In the genomic region with DNA sequence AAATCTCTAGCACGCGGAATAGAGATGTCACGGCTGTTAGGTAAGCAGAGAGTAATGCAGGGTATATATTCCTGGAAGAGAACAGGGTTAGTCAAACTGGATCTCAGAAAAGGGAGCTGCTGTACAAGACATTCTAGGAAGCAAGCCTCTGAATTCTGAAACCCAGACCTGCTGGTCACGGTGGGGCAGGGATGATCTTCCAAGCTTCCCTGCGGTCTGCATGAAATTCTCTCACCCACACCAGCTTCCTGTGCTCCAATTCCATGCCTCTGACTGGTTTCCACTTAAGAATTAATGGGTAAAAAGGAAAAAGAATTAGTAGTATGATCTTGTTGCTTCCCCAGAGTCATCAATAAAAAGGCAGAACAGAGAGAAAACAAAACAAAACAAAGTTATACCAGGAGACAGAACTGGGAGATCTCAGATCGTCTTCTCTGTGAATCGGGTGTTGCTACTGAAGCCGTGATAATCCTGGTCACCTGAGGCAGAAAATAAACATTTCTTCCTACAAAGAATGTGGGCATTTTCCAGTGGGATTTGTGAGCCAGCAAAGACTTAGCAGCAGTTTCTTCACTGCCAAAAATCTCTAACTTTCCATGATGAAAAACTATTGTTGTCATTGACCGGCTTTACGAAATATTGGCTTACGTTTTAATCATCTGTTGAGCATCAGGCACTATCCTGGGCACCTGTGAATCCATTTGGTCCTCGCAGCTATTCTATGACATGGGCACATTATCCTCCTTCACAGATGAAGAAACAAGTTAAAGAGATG, we compare ENCODE assay signal across 19 cellular contexts. TPM values are rescaled to one million over a fixed set of nuclear protein-coding genes. Genes with fewer than 3 reads are reported as not detected.
A peak's percentile ranks its signal among the peaks of the same experiment; 100 is the strongest.
DNase-seq lines count a peak whose midpoint lies in the region; ATAC-seq and TF ChIP-seq lines count a peak whose summit lies in the region.
"Had no signal": no experiment of that assay in that cellular context is flagged by ENCODE, and none has a peak within 500 bp of the region (broad histone marks: within the 10 kb centered on the region; RNA-seq: fewer than 3 reads in every experiment).

No MANE protein-coding gene starts in this region.

- H3K9me3 Mint-ChIP-seq in GM23338 (no peaks in the 10 kb centered on the region; the same call in 2 of the 3 replicates), WTC11 (peaks cover 7% of the 10 kb centered on the region; the same call in 1 of the 2 replicates)
- H3K9me3 Mint-ChIP-seq: effector memory CD8-positive, alpha-beta T cell had no signal

- no peak overlapping the region for H3K4me3 ChIP-seq in GM23338
- no peak overlapping the region for H3K4me3 ChIP-seq in adipocyte (ENCODE audit: low read length)
- no peak overlapping the region for H3K4me3 ChIP-seq in foreskin fibroblast (ENCODE audit: low read depth in 1 of 2, low read length in 2 of 2)
- H3K4me3 ChIP-seq: body of pancreas had no signal

- peaks cover 4% of the 10 kb centered on the region; the same call in 1 of the 2 replicates for H3F3A ChIP-seq in GM23338 (replicated peaks; ENCODE audit: low read depth)

- H3K27me3 Mint-ChIP-seq in GM23338 (ENCODE audit: insufficient read depth, low read depth, poor library complexity) (peaks cover 6% of the 10 kb centered on the region), WTC11 (ENCODE audit: low read depth) (peaks cover 6% of the 10 kb centered on the region)

- no peak overlapping the region; the same call in 1 of the 2 replicates for H3K27ac Mint-ChIP-seq in GM23338
- no peak overlapping the region for H3K27ac Mint-ChIP-seq in WTC11
- H3K27ac Mint-ChIP-seq: activated T-helper 1 cell treated with anti-CD3 and anti-CD28 coated beads, Interleukin-12 subunit alpha, Interleukin-12 subunit beta, Interleukin-2, Interleukin-4 antibody, amounts not matched to agents 30 ng/mL and 10 ng/mL and 1 ng/mL, durations not matched to agents 14 hours and 24 hours and 36 hours; effector memory CD8-positive, alpha-beta T cell; IgD-negative memory B cell had no signal

- H3K36me3 ChIP-seq in GM23338 (ENCODE audit: insufficient read depth), result no peaks in the 10 kb centered on the region
- H3K36me3 ChIP-seq in adipocyte (ENCODE audit: control insufficient read depth, insufficient read depth, low read length, severe bottlenecking), result no peaks in the 10 kb centered on the region
- H3K36me3 ChIP-seq: vagina had no signal

- H3K79me2 ChIP-seq in GM23338 (replicated peaks; ENCODE audit: insufficient read depth), result no peaks in the 10 kb centered on the region

- H3K4me1 ChIP-seq in GM23338 (ENCODE audit: insufficient read depth) (no peaks in the 10 kb centered on the region), adipocyte (ENCODE audit: control insufficient read depth, insufficient read depth, low read length) (peaks cover 18% of the 10 kb centered on the region)

- H3K4me1 Mint-ChIP-seq in GM23338, result peaks cover 20% of the 10 kb centered on the region
- peaks cover 26% of the 10 kb centered on the region for H3K4me1 Mint-ChIP-seq in WTC11

- H3K27me3 ChIP-seq in GM23338 (ENCODE audit: insufficient read depth) (peaks cover 9% of the 10 kb centered on the region), adipocyte (replicated peaks; ENCODE audit: control insufficient read depth, insufficient read depth, low read length) (no peaks in the 10 kb centered on the region)
- H3K27me3 ChIP-seq: body of pancreas, vagina had no signal

- no peak overlapping the region for H3K9ac ChIP-seq in adipocyte (ENCODE audit: low read length)

- ATAC-seq in GM23338, result no peak
- no peak for ATAC-seq in WTC11
- ATAC-seq: body of pancreas; effector memory CD8-positive, alpha-beta T cell had no signal

- H3K36me3 Mint-ChIP-seq in GM23338 (ENCODE audit: low read depth), result no peaks in the 10 kb centered on the region; the same call in 2 of the 3 replicates
- H3K36me3 Mint-ChIP-seq in WTC11, result no peaks in the 10 kb centered on the region

- TF ChIP-seq CTCF in GM23338 (conservative IDR thresholded peaks at IDR 0.05; ENCODE audit: low read depth in 2 of 2), result no peak
- TF ChIP-seq CTCF in foreskin fibroblast (IDR thresholded peaks at IDR 0.05; ENCODE audit: low read depth, low read length), result no peak
- no peak for TF ChIP-seq CTCF in WTC11 (IDR thresholded peaks at IDR 0.05)

- H4K20me1 ChIP-seq in GM23338 (replicated peaks; ENCODE audit: insufficient read depth), result no peaks in the 10 kb centered on the region

- H3K9me2 ChIP-seq in GM23338 (ENCODE audit: insufficient read depth), result no peaks in the 10 kb centered on the region

- peak overlapping the region; percentile 74; the same call in 1 of the 2 replicates for H2AFZ ChIP-seq in GM23338

- CTCF ChIA-PET in WTC11 (lab: Charles Lee), result no interaction called here

- no peaks in the 10 kb centered on the region for H3K9me3 ChIP-seq in adipocyte (ENCODE audit: control insufficient read depth, low read length)
- H3K9me3 ChIP-seq: body of pancreas, vagina had no signal

- no peak overlapping the region for H3K27ac ChIP-seq in GM23338 (ENCODE audit: low read depth)
- H3K27ac ChIP-seq: body of pancreas, vagina had no signal

- POLR2A ChIA-PET in WTC11 (lab: Charles Lee), result no interaction called here

- H3K4me3 Mint-ChIP-seq in GM23338 (no peak overlapping the region), WTC11 (no peak overlapping the region)
- H3K4me3 Mint-ChIP-seq: activated T-helper 1 cell treated with anti-CD3 and anti-CD28 coated beads, Interleukin-12 subunit alpha, Interleukin-12 subunit beta, Interleukin-2, Interleukin-4 antibody, amounts not matched to agents 30 ng/mL and 10 ng/mL and 1 ng/mL, durations not matched to agents 14 hours and 24 hours and 36 hours; effector memory CD8-positive, alpha-beta T cell; IgD-negative memory B cell had no signal

- no peak for DNase-seq in GM23338 (ENCODE audit: low spot score)
- DNase-seq in adipocyte (ENCODE audit: low read depth), result peak; percentile 54
- DNase-seq in foreskin fibroblast, result peak; percentile 37 to 70
- peak; percentile 41 for DNase-seq in smooth muscle cell of the brain vasculature (ENCODE audit: low read depth, low spot score)
- no peak for DNase-seq in superior temporal gyrus (ENCODE audit: extremely low spot score)
- DNase-seq in WTC11 (ENCODE audit: low spot score), result no peak
- DNase-seq in RKO (ENCODE audit: low spot score), result no peak
- DNase-seq in NK-92 (lab: John Stamatoyannopoulos, UW; ENCODE audit: unreplicated experiment), result no peak
- DNase-seq: body of pancreas; effector memory CD8-positive, alpha-beta T cell; glutamatergic neuron; GOT3; left cardiac atrium; NCI-H524 treated with DMSO at 0.1 percent for 48 hours; retina; stimulated activated CD4-positive, alpha-beta T cell treated with anti-CD3 and anti-CD28 coated beads, Interleukin-4, amount 100 ng/mL, for 24 hours had no signal

- no peak overlapping the region for H3K4me2 ChIP-seq in GM23338

TF ChIP-seq in GM23338, 12 proteins besides CTCF, POLR2A, EP300 and RAD21 (continues in another document):
- TF ChIP-seq EZH2phosphoT487 (IDR thresholded peaks at IDR 0.05; ENCODE audit: unreplicated experiment), result no peak

TF ChIP-seq in WTC11, 78 proteins besides CTCF, POLR2A, EP300 and RAD21:
- TF ChIP-seq FOXJ3 (CRISPR knock-in tag; IDR thresholded peaks at IDR 0.05; ENCODE audit: borderline replicate concordance) (no peak), ZNF671 (CRISPR knock-in tag; IDR thresholded peaks at IDR 0.05) (no peak), SMAD4 (CRISPR knock-in tag; IDR thresholded peaks at IDR 0.05) (no peak), TEAD4 (CRISPR knock-in tag; IDR thresholded peaks at IDR 0.05) (no peak), KAT7 (CRISPR knock-in tag; IDR thresholded peaks at IDR 0.05; ENCODE audit: borderline replicate concordance) (no peak)
- TF ChIP-seq, protein P1, sequence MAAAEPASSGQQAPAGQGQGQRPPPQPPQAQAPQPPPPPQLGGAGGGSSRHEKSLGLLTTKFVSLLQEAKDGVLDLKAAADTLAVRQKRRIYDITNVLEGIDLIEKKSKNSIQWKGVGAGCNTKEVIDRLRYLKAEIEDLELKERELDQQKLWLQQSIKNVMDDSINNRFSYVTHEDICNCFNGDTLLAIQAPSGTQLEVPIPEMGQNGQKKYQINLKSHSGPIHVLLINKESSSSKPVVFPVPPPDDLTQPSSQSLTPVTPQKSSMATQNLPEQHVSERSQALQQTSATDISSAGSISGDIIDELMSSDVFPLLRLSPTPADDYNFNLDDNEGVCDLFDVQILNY (CRISPR knock-in tag; IDR thresholded peaks at IDR 0.05), result no peak
- TF ChIP-seq, protein P2, sequence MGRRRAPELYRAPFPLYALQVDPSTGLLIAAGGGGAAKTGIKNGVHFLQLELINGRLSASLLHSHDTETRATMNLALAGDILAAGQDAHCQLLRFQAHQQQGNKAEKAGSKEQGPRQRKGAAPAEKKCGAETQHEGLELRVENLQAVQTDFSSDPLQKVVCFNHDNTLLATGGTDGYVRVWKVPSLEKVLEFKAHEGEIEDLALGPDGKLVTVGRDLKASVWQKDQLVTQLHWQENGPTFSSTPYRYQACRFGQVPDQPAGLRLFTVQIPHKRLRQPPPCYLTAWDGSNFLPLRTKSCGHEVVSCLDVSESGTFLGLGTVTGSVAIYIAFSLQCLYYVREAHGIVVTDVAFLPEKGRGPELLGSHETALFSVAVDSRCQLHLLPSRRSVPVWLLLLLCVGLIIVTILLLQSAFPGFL (CRISPR knock-in tag; IDR thresholded peaks at IDR 0.05; ENCODE audit: borderline replicate concordance), result no peak

RNA-seq across cellular contexts. Expression of a gene that starts 5.3 kb away (rescaled TPM):
- total RNA-seq in GM23338 (2014; rRNA removed; shearing (Covaris generic)), result 2.9 and 3.0 TPM in 2 replicates
- 1.1 and 1.8 TPM in 2 replicates for polyA plus RNA-seq in GM23338 (2016; fragmentation: Nextera tagmentation; extraction: Ambion mirVana)
- total RNA-seq in WTC11 (2021), result 2.1 to 2.9 TPM (median 2.4 TPM) in 3 replicates
- total RNA-seq: activated T-helper 1 cell treated with anti-CD3 and anti-CD28 coated beads, Interleukin-12 subunit alpha, Interleukin-12 subunit beta, Interleukin-2, Interleukin-4 antibody, amounts not matched to agents 30 ng/mL and 10 ng/mL and 1 ng/mL, durations not matched to agents 14 hours and 24 hours and 36 hours had no signal
- polyA plus RNA-seq: IgD-negative memory B cell had no signal

Comparison
In these comparisons a context has a peak if more than half of its experiments do, and no peak if none do; other contexts are left out.
1. DNase-seq: peak in adipocyte (single experiment), foreskin fibroblast (2 of 2) and smooth muscle cell of the brain vasculature (single experiment); none in GM23338 (single experiment), superior temporal gyrus (single experiment), WTC11 (single experiment), RKO (single experiment) and NK-92 (single experiment).